Comparison of ENCODE assay signal across 9 cellular contexts in the genomic region with DNA sequence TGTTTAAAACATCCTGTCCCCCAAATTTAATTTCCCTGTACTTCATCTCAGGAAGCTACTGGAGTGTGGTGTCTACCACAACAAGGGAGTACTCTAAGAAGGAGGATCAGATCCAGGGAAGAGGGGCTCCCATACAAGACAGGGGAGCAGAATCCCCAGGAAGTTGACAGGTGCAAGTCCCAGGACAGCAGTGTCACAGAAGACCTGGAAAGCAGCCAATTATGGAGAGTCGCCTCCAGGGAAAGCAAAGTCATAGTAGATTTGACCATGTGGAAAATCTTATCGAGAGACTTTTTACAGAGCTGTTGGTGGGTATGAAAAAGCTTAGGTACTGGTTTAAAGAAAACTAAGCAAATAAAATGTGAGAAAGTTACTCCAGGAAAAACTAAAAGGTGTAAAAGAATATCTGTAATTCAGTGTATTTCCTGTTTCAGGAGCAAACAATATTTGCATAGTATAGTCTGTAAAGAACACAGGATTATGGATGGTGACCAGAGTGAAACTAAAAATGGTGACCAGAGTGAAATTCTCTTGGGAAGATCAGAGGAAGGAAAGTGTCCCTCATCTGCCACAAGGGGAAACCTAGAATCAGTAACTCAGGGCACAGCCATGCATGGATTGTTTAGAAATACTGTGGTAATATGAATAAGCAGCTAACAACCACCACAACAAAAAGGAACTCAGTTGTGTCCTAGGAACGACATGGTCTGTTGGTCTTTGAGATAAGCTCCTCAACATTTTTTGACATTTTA. TPM values are rescaled to one million over a fixed set of nuclear protein-coding genes. Genes with fewer than 3 reads are reported as not detected.
A peak's percentile ranks its signal among the peaks of the same experiment; 100 is the strongest.
DNase-seq lines count a peak whose midpoint lies in the region; ATAC-seq and TF ChIP-seq lines count a peak whose summit lies in the region.
"Had no signal": no experiment of that assay in that cellular context is flagged by ENCODE, and none has a peak within 500 bp of the region (broad histone marks: within the 10 kb centered on the region; RNA-seq: fewer than 3 reads in every experiment).

No MANE protein-coding gene starts in this region.

- no TSS peak for BruUV-seq in A673 (replicated peaks; lab: Mats Ljungman, UMichigan)

- no peaks in the 10 kb centered on the region for H3K4me1 ChIP-seq in A673 (ENCODE audit: insufficient read depth, low read length, poor library complexity, severe bottlenecking)

- intact Hi-C loops in A673 (cut with micrococcal nuclease; ENCODE audit: unreplicated experiment): no loop called here

- CTCF ChIA-PET in A673 (lab: Charles Lee): no interaction called here

- no peak overlapping the region for H3K4me3 ChIP-seq in A673 (ENCODE audit: low read depth, low read length, poor library complexity, severe bottlenecking)
- H3K4me3 ChIP-seq in brain microvascular endothelial cell (ENCODE audit: low read depth, low read length): no peak overlapping the region

- no peak for TF ChIP-seq CTCF in A673 (conservative IDR thresholded peaks at IDR 0.05; ENCODE audit: low read depth, low read length)
- peak; percentile 28 for TF ChIP-seq CTCF in brain microvascular endothelial cell (IDR thresholded peaks at IDR 0.05; ENCODE audit: low read depth, low read length, missing control alignments)

- in situ Hi-C loops in brain microvascular endothelial cell (cut with HindIII; ENCODE audit: low pct_ligation_motif_present, low sequenced_read_pairs): no loop called here

- H3K27me3 ChIP-seq in A673 (replicated peaks; ENCODE audit: insufficient read depth, low read depth, low read length, poor library complexity) (no peaks in the 10 kb centered on the region), brain microvascular endothelial cell (replicated peaks) (no peaks in the 10 kb centered on the region)

- POLR2A ChIA-PET in A673 (lab: Charles Lee; ENCODE audit: low non-redundant PET): no interaction called here

- peak; percentile 46 for ATAC-seq in GM18861 (IDR thresholded peaks at IDR 0.05; ENCODE audit: unreplicated experiment)

- DNase-seq in A673 (ENCODE audit: low spot score) (peak; percentile 9), HuH-7 (ENCODE audit: low spot score) (peak; percentile 52), brain microvascular endothelial cell (peak; percentile 9), superior temporal gyrus (ENCODE audit: extremely low spot score) (no peak), mucosa of gallbladder (ENCODE audit: low spot score) (no peak), foreskin melanocyte (no peak), HK-2 (ENCODE audit: unreplicated experiment) (no peak)
- DNase-seq: activated naive CD8-positive, alpha-beta T cell treated with anti-CD3 and anti-CD28 coated beads, Interleukin-2, amount 10 ng/mL, durations not matched to agents 7 days and 5 days had no signal

- H3K9me3 ChIP-seq in A673 (ENCODE audit: low read depth, low read length, poor library complexity, severe bottlenecking): no peaks in the 10 kb centered on the region

- H3K27ac ChIP-seq in A673 (ENCODE audit: low read depth, low read length, poor library complexity, severe bottlenecking) (no peak overlapping the region), brain microvascular endothelial cell (no peak overlapping the region)

- H3K36me3 ChIP-seq in A673 (ENCODE audit: insufficient read depth, low read length, poor library complexity, severe bottlenecking) (no peaks in the 10 kb centered on the region), brain microvascular endothelial cell (replicated peaks) (no peaks in the 10 kb centered on the region)

RNA-seq across cellular contexts. Expression of gene LANCL2, which starts 44.5 kb away (rescaled TPM):
- total RNA-seq in A673 (2021) (14.0 and 21.3 TPM in 2 replicates), mucosa of gallbladder (10.9 TPM)

Comparison
In these comparisons a context has a peak if more than half of its experiments do, and no peak if none do; other contexts are left out.
1. DNase-seq: peak in A673 (single experiment), HuH-7 (single experiment) and brain microvascular endothelial cell (single experiment); none in superior temporal gyrus (single experiment), mucosa of gallbladder (single experiment), foreskin melanocyte (single experiment) and HK-2 (single experiment).